Comparison of ENCODE assay signal across 1 cellular context in genomic region chr6:39154705-39155104, GRCh38.
TF ChIP-seq lines count a peak whose summit lies in the region.

No MANE protein-coding gene starts in this region.

TF ChIP-seq in H1, 55 proteins besides CTCF, POLR2A, EP300 and RAD21:
- TF ChIP-seq CBX5 (IDR thresholded peaks at IDR 0.05; ENCODE audit: low read depth, low read length) (no peak), POLR2AphosphoS5 (IDR thresholded peaks at IDR 0.05; ENCODE audit: low read depth, low read length) (no peak), MAFK (IDR thresholded peaks at IDR 0.05; ENCODE audit: low read depth, low read length) (peak; percentile 57; the same call in 1 of the 2 replicates)
